In genomic region chr15:79310612-79310984, GRCh38 we compare ENCODE assay signal across 8 cellular contexts. TPM values are rescaled to one million over a fixed set of nuclear protein-coding genes. Genes with fewer than 3 reads are reported as not detected.
DNase-seq lines count a peak whose midpoint lies in the region; ATAC-seq, FAIRE-seq and TF ChIP-seq lines count a peak whose summit lies in the region.

No MANE protein-coding gene starts in this region.

- H3K27me3 ChIP-seq in bronchial epithelial cell (ENCODE audit: control insufficient read depth, insufficient read depth, low read length), result no peaks in the 10 kb centered on the region

- no peak for FAIRE-seq in bronchial epithelial cell (lab: Jason Lieb, UNC)

- H3K36me3 ChIP-seq in bronchial epithelial cell (ENCODE audit: control insufficient read depth, insufficient read depth, low read length), result peaks cover 5% of the 10 kb centered on the region
- H3K36me3 ChIP-seq in mesodermal cell (ENCODE audit: control insufficient read depth, insufficient read depth, low read length), result peaks cover 33% of the 10 kb centered on the region

- H3K9me3 ChIP-seq in mesodermal cell (ENCODE audit: control insufficient read depth, low read length), result no peaks in the 10 kb centered on the region

- 0% methylated on average over 1 to 9 of the region's 17 CpGs for WGBS in mesodermal cell (ENCODE audit: insufficient coverage in 2 of 2), 2 experiments

- H3K4me3 ChIP-seq in bronchial epithelial cell (ENCODE audit: low read depth, low read length), result peak overlapping the region; percentile 74
- peak overlapping the region; percentile 98 for H3K4me3 ChIP-seq in mesodermal cell (ENCODE audit: extremely low read depth, insufficient read depth, low read length, poor library complexity, severe bottlenecking)

- DNase-seq in NCI-H1694 (lab: John Stamatoyannopoulos, UW) (peak; percentile 48), NCI-H1694 treated with DMSO at 0.1 percent for 48 hours (lab: John Stamatoyannopoulos, UW) (no peak), NCI-H526 (lab: John Stamatoyannopoulos, UW) (peak; percentile 34 to 81), bronchial epithelial cell (ENCODE audit: low read depth) (peak; percentile 12), dedifferentiated amniotic fluid mesenchymal stem cell (ENCODE audit: extremely low spot score) (no peak), activated gamma-delta T cell treated with Interleukin-2 at 50 U/mL for 16 hours (no peak)

- H3K4me1 ChIP-seq in mesodermal cell (ENCODE audit: control insufficient read depth, insufficient read depth, low read length, poor library complexity, severe bottlenecking), result no peaks in the 10 kb centered on the region

- no peak overlapping the region for H3K27ac ChIP-seq in mesodermal cell (ENCODE audit: low read depth, low read length, severe bottlenecking)

- no peak for TF ChIP-seq CTCF in bronchial epithelial cell (IDR thresholded peaks at IDR 0.05; ENCODE audit: insufficient read depth, low read length, severe bottlenecking)

- ATAC-seq in HG02610 (IDR thresholded peaks at IDR 0.05; ENCODE audit: unreplicated experiment), result peak; percentile 30

RNA-seq across cellular contexts. Expression of gene TMED3, which starts 0.3 kb away (rescaled TPM):
- 99.9 and 120 TPM in 2 replicates for total RNA-seq in bronchial epithelial cell
- 118 TPM for polyA plus RNA-seq in mesodermal cell (2013, experiment 1 of 2)
- 96.5 TPM for polyA plus RNA-seq in mesodermal cell (2013, experiment 2 of 2)

RNA-seq across cellular contexts. Expression of gene ANKRD34C, which starts 28.1 kb away (rescaled TPM):
- total RNA-seq in bronchial epithelial cell, result not detected in 2 replicates
- polyA plus RNA-seq in mesodermal cell (2013, experiment 1 of 2), result not detected
- not detected for polyA plus RNA-seq in mesodermal cell (2013, experiment 2 of 2)

Comparison
In these comparisons a context has a peak if more than half of its experiments do, and no peak if none do; other contexts are left out.
1. DNase-seq: peak in NCI-H1694 (single experiment), NCI-H526 (2 of 2) and bronchial epithelial cell (single experiment); none in NCI-H1694 treated with DMSO at 0.1 percent for 48 hours (single experiment), dedifferentiated amniotic fluid mesenchymal stem cell (single experiment) and activated gamma-delta T cell treated with Interleukin-2 at 50 U/mL for 16 hours (single experiment).